21 cellular contexts compared by ENCODE assay signal in genomic region chr5:40906351-40906751, GRCh38. TPM values are rescaled to one million over a fixed set of nuclear protein-coding genes. Genes with fewer than 3 reads are reported as not detected.
DNase-seq lines count a peak whose midpoint lies in the region; TF ChIP-seq lines count a peak whose summit lies in the region.
"Had no signal": no experiment of that assay in that cellular context is flagged by ENCODE, and none has a peak within 500 bp of the region (broad histone marks: within the 10 kb centered on the region; RNA-seq: fewer than 3 reads in every experiment).

No MANE protein-coding gene starts in this region.

- H3K27ac ChIP-seq in SJCRH30 = peak overlapping the region; percentile 35; the same call in 1 of the 2 replicates
- H3K27ac ChIP-seq: colonic mucosa, suprapubic skin had no signal

- no peak overlapping the region for H3K4me3 Mint-ChIP-seq in activated naive CD8-positive, alpha-beta T cell treated with anti-CD3 and anti-CD28 coated beads for 36 hours
- no peak overlapping the region for H3K4me3 Mint-ChIP-seq in CD14-positive monocyte
- H3K4me3 Mint-ChIP-seq: activated naive CD8-positive, alpha-beta T cell treated with anti-CD3 and anti-CD28 coated beads, Interleukin-2, amount 10 ng/mL, durations not matched to agents 7 days and 5 days; activated T-helper 17 cell treated with anti-CD3 and anti-CD28 coated beads, Interleukin-2, amount 50 U/mL, for 72 hours; CD4-positive, alpha-beta T cell; IgD-negative memory B cell; mesothelial cell of epicardium; natural killer cell; WTC11 had no signal

- H3K9me3 Mint-ChIP-seq in activated naive CD8-positive, alpha-beta T cell treated with anti-CD3 and anti-CD28 coated beads for 36 hours = no peaks in the 10 kb centered on the region
- H3K9me3 Mint-ChIP-seq in CD14-positive monocyte = no peaks in the 10 kb centered on the region
- H3K9me3 Mint-ChIP-seq: activated naive CD8-positive, alpha-beta T cell treated with anti-CD3 and anti-CD28 coated beads, Interleukin-2, amount 10 ng/mL, durations not matched to agents 7 days and 5 days; activated T-helper 17 cell treated with anti-CD3 and anti-CD28 coated beads, Interleukin-2, amount 50 U/mL, for 72 hours; CD4-positive, alpha-beta T cell; IgD-negative memory B cell; mesothelial cell of epicardium; natural killer cell had no signal

- H3K4me1 ChIP-seq in SJCRH30 = peaks cover 38% of the 10 kb centered on the region
- H3K4me1 ChIP-seq: colonic mucosa, suprapubic skin had no signal

- H3K36me3 ChIP-seq in SJCRH30 = no peaks in the 10 kb centered on the region
- H3K36me3 ChIP-seq: colonic mucosa, MG63, suprapubic skin had no signal

- DNase-seq in HPDE6-E6E7 (ENCODE audit: extremely low spot score) = peak; percentile 21
- peak; percentile 53 to 75 for DNase-seq in SJCRH30
- peak; percentile 18 for DNase-seq in fibroblast of the aortic adventitia (ENCODE audit: low read depth)
- peak; percentile 46 for DNase-seq in renal cortical epithelial cell (ENCODE audit: low read depth)
- no peak for DNase-seq in activated naive CD8-positive, alpha-beta T cell treated with anti-CD3 and anti-CD28 coated beads for 36 hours
- DNase-seq in effector CD8-positive, alpha-beta T cell (lab: John Stamatoyannopoulos, UW) = no peak
- DNase-seq in CD14-positive monocyte (ENCODE audit: low spot score) = no peak
- DNase-seq: activated CD8-positive, alpha-beta memory T cell treated with anti-CD3 and anti-CD28 coated beads, Interleukin-2, amount 50 U/mL, for 4 hours; activated naive CD8-positive, alpha-beta T cell treated with anti-CD3 and anti-CD28 coated beads, Interleukin-2, amount 10 ng/mL, durations not matched to agents 7 days and 5 days; CD4-positive, alpha-beta T cell; colonic mucosa; MG63; natural killer cell; NCI-H1436; NCI-H524 treated with DMSO at 0.1 percent for 48 hours; T-helper 9 cell had no signal

- no peaks in the 10 kb centered on the region for H3K9me3 ChIP-seq in SJCRH30 (replicated peaks)
- H3K9me3 ChIP-seq: colonic mucosa, MG63, suprapubic skin had no signal

- H3K27me3 ChIP-seq in SJCRH30 = no peaks in the 10 kb centered on the region
- H3K27me3 ChIP-seq: colonic mucosa, MG63, suprapubic skin had no signal

- H3K4me3 ChIP-seq in SJCRH30 = no peak overlapping the region
- H3K4me3 ChIP-seq in fibroblast of the aortic adventitia (ENCODE audit: low read depth, low read length) = no peak overlapping the region
- H3K4me3 ChIP-seq: colonic mucosa, MG63, suprapubic skin had no signal

- H3K4me1 Mint-ChIP-seq in activated naive CD8-positive, alpha-beta T cell treated with anti-CD3 and anti-CD28 coated beads for 36 hours = no peaks in the 10 kb centered on the region
- H3K4me1 Mint-ChIP-seq in CD14-positive monocyte = no peaks in the 10 kb centered on the region
- H3K4me1 Mint-ChIP-seq: activated naive CD8-positive, alpha-beta T cell treated with anti-CD3 and anti-CD28 coated beads, Interleukin-2, amount 10 ng/mL, durations not matched to agents 7 days and 5 days; activated T-helper 17 cell treated with anti-CD3 and anti-CD28 coated beads, Interleukin-2, amount 50 U/mL, for 72 hours had no signal

- TF ChIP-seq CTCF in fibroblast of the aortic adventitia (IDR thresholded peaks at IDR 0.05; ENCODE audit: insufficient read depth, low read length) (no peak), CD14-positive monocyte (IDR thresholded peaks at IDR 0.05) (no peak)

- no peaks in the 10 kb centered on the region for H3K36me3 Mint-ChIP-seq in activated naive CD8-positive, alpha-beta T cell treated with anti-CD3 and anti-CD28 coated beads for 36 hours
- no peaks in the 10 kb centered on the region for H3K36me3 Mint-ChIP-seq in CD14-positive monocyte
- H3K36me3 Mint-ChIP-seq: activated naive CD8-positive, alpha-beta T cell treated with anti-CD3 and anti-CD28 coated beads, Interleukin-2, amount 10 ng/mL, durations not matched to agents 7 days and 5 days; IgD-negative memory B cell; mesothelial cell of epicardium; natural killer cell; WTC11 had no signal

- H3K27me3 Mint-ChIP-seq in activated naive CD8-positive, alpha-beta T cell treated with anti-CD3 and anti-CD28 coated beads for 36 hours = peaks cover 16% of the 10 kb centered on the region
- peaks cover 6 to 15% (median 8%) of the 10 kb centered on the region in 3 donors for H3K27me3 Mint-ChIP-seq in CD14-positive monocyte (ENCODE audit: low read depth in 3 of 3)

- intact Hi-C loops in CD14-positive monocyte (cut with micrococcal nuclease) = no loop called here

- no peak overlapping the region for H3K27ac Mint-ChIP-seq in activated naive CD8-positive, alpha-beta T cell treated with anti-CD3 and anti-CD28 coated beads for 36 hours
- no peak overlapping the region for H3K27ac Mint-ChIP-seq in CD14-positive monocyte
- H3K27ac Mint-ChIP-seq: activated naive CD8-positive, alpha-beta T cell treated with anti-CD3 and anti-CD28 coated beads, Interleukin-2, amount 10 ng/mL, durations not matched to agents 7 days and 5 days; activated T-helper 17 cell treated with anti-CD3 and anti-CD28 coated beads, Interleukin-2, amount 50 U/mL, for 72 hours; CD4-positive, alpha-beta T cell; IgD-negative memory B cell; mesothelial cell of epicardium; natural killer cell; WTC11 had no signal

RNA-seq across cellular contexts. Expression of gene C7, which starts 2.9 kb away (rescaled TPM):
- total RNA-seq in SJCRH30 (2014; rRNA removed; shearing (Covaris generic)) = 12.2 and 17.2 TPM in 2 replicates
- total RNA-seq in fibroblast of the aortic adventitia (ENCODE audit: low replicate concordance) (2.4 and 762 TPM in 2 replicates), renal cortical epithelial cell (not detected in 2 replicates)
- total RNA-seq in activated naive CD8-positive, alpha-beta T cell treated with anti-CD3 and anti-CD28 coated beads for 36 hours = not detected
- polyA plus RNA-seq in CD14-positive monocyte = not detected
- total RNA-seq: activated naive CD8-positive, alpha-beta T cell treated with anti-CD3 and anti-CD28 coated beads, Interleukin-2, amount 10 ng/mL, durations not matched to agents 7 days and 5 days; activated T-helper 17 cell treated with anti-CD3 and anti-CD28 coated beads, Interleukin-2, amount 50 U/mL, for 72 hours; CD4-positive, alpha-beta T cell; natural killer cell had no signal
- polyA plus RNA-seq: IgD-negative memory B cell had no signal

Comparison
In these comparisons a context has a peak if more than half of its experiments do, and no peak if none do; other contexts are left out.
1. DNase-seq: peak in HPDE6-E6E7 (single experiment), SJCRH30 (2 of 2), fibroblast of the aortic adventitia (single experiment) and renal cortical epithelial cell (single experiment); none in activated naive CD8-positive, alpha-beta T cell treated with anti-CD3 and anti-CD28 coated beads for 36 hours (single experiment), effector CD8-positive, alpha-beta T cell (single experiment) and CD14-positive monocyte (single experiment).